ENCODE assay signal across 1 cellular context in the genomic region with DNA sequence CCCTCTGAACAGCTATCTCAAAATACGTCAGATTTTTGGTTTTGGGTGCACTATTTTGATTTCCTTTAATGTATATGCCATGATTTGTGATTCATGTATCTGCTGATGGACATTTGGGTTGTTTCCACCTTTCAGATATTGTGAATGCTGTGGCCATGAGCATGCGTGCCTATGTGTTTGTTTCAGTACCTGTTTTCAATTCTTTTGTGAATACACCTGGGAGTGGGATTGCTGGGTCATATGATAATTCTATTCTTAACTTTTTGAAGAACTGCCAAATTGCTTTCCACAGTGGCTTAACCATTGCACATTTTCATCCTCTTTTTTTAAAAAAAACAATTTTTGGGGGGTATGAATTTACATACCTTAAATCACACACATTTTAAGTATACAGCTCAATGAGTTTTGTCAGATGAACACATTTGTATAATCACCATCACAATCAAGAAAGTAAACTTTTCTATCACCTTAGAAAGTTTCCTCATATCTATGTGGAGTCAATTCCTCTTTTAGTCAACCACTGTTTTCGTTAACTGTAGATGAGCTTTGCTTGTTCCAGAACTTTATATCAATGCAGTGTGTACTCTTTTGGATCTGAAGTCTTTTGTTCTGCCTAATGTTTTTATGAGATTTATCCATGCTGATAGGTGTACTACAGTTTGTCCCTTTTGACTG.
TF ChIP-seq lines count a peak whose summit lies in the region.

No MANE protein-coding gene starts in this region.

TF ChIP-seq in GM12878, 131 proteins besides CTCF, POLR2A, EP300 and RAD21 (continued from another document and continues in another):
- TF ChIP-seq SIX5 (IDR thresholded peaks at IDR 0.05; ENCODE audit: low read depth, low read length, severe bottlenecking) (no peak), BMI1 (IDR thresholded peaks at IDR 0.05; ENCODE audit: borderline replicate concordance) (peak; percentile 71), BCL11A (IDR thresholded peaks at IDR 0.05; ENCODE audit: low read depth, low read length) (peak; percentile 90), NR2C2 (IDR thresholded peaks at IDR 0.05; ENCODE audit: borderline replicate concordance, control insufficient read depth, insufficient read length, low read depth) (no peak), SPI1 (IDR thresholded peaks at IDR 0.05; ENCODE audit: borderline replicate concordance, insufficient read depth, low read depth, low read length) (peak; percentile 83), SREBF2 (IDR thresholded peaks at IDR 0.05; ENCODE audit: low read length) (no peak), IKZF2 (IDR thresholded peaks at IDR 0.05) (peak; percentile 83 to 87), ESRRA (IDR thresholded peaks at IDR 0.05; ENCODE audit: low read length) (no peak), MTA3 (IDR thresholded peaks at IDR 0.05; ENCODE audit: borderline replicate concordance, low read length) (peak; percentile 25; the same call in 1 of the 2 replicates), BACH1 (IDR thresholded peaks at IDR 0.05; ENCODE audit: borderline replicate concordance) (peak; percentile 33; the same call in 1 of the 2 replicates), SMAD1 (IDR thresholded peaks at IDR 0.05; ENCODE audit: low read depth, partially characterized antibody) (peak; percentile 49), LARP7 (IDR thresholded peaks at IDR 0.05) (no peak), ZNF622 (IDR thresholded peaks at IDR 0.05) (no peak), PML (IDR thresholded peaks at IDR 0.05; ENCODE audit: low read length) (no peak), MYB (IDR thresholded peaks at IDR 0.05; ENCODE audit: borderline replicate concordance, low read depth, low read length) (no peak), CEBPB (IDR thresholded peaks at IDR 0.05; ENCODE audit: borderline replicate concordance in 1 of 2, low read depth in 2 of 2, low read length in 2 of 2) (no peak), SRF (IDR thresholded peaks at IDR 0.05; ENCODE audit: low read depth in 2 of 2, low read length in 2 of 2) (no peak), CREM (IDR thresholded peaks at IDR 0.05; ENCODE audit: low read depth) (peak; percentile 38; the same call in 1 of the 2 replicates), POU2F2 (IDR thresholded peaks at IDR 0.05; ENCODE audit: borderline replicate concordance, low read depth, low read length) (peak; percentile 66; the same call in 2 of the 3 replicates), BHLHE40 (IDR thresholded peaks at IDR 0.05; ENCODE audit: borderline replicate concordance in 1 of 2, low read depth in 2 of 2, low read length in 1 of 2) (peak; percentile 70 to 73)
- TF ChIP-seq, protein P1, sequence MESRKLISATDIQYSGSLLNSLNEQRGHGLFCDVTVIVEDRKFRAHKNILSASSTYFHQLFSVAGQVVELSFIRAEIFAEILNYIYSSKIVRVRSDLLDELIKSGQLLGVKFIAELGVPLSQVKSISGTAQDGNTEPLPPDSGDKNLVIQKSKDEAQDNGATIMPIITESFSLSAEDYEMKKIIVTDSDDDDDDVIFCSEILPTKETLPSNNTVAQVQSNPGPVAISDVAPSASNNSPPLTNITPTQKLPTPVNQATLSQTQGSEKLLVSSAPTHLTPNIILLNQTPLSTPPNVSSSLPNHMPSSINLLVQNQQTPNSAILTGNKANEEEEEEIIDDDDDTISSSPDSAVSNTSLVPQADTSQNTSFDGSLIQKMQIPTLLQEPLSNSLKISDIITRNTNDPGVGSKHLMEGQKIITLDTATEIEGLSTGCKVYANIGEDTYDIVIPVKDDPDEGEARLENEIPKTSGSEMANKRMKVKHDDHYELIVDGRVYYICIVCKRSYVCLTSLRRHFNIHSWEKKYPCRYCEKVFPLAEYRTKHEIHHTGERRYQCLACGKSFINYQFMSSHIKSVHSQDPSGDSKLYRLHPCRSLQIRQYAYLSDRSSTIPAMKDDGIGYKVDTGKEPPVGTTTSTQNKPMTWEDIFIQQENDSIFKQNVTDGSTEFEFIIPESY (IDR thresholded peaks at IDR 0.05): no peak
- TF ChIP-seq, protein P2, sequence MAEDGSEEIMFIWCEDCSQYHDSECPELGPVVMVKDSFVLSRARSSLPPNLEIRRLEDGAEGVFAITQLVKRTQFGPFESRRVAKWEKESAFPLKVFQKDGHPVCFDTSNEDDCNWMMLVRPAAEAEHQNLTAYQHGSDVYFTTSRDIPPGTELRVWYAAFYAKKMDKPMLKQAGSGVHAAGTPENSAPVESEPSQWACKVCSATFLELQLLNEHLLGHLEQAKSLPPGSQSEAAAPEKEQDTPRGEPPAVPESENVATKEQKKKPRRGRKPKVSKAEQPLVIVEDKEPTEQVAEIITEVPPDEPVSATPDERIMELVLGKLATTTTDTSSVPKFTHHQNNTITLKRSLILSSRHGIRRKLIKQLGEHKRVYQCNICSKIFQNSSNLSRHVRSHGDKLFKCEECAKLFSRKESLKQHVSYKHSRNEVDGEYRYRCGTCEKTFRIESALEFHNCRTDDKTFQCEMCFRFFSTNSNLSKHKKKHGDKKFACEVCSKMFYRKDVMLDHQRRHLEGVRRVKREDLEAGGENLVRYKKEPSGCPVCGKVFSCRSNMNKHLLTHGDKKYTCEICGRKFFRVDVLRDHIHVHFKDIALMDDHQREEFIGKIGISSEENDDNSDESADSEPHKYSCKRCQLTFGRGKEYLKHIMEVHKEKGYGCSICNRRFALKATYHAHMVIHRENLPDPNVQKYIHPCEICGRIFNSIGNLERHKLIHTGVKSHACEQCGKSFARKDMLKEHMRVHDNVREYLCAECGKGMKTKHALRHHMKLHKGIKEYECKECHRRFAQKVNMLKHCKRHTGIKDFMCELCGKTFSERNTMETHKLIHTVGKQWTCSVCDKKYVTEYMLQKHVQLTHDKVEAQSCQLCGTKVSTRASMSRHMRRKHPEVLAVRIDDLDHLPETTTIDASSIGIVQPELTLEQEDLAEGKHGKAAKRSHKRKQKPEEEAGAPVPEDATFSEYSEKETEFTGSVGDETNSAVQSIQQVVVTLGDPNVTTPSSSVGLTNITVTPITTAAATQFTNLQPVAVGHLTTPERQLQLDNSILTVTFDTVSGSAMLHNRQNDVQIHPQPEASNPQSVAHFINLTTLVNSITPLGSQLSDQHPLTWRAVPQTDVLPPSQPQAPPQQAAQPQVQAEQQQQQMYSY (CRISPR knock-in tag; IDR thresholded peaks at IDR 0.05): no peak
- TF ChIP-seq, protein P3, sequence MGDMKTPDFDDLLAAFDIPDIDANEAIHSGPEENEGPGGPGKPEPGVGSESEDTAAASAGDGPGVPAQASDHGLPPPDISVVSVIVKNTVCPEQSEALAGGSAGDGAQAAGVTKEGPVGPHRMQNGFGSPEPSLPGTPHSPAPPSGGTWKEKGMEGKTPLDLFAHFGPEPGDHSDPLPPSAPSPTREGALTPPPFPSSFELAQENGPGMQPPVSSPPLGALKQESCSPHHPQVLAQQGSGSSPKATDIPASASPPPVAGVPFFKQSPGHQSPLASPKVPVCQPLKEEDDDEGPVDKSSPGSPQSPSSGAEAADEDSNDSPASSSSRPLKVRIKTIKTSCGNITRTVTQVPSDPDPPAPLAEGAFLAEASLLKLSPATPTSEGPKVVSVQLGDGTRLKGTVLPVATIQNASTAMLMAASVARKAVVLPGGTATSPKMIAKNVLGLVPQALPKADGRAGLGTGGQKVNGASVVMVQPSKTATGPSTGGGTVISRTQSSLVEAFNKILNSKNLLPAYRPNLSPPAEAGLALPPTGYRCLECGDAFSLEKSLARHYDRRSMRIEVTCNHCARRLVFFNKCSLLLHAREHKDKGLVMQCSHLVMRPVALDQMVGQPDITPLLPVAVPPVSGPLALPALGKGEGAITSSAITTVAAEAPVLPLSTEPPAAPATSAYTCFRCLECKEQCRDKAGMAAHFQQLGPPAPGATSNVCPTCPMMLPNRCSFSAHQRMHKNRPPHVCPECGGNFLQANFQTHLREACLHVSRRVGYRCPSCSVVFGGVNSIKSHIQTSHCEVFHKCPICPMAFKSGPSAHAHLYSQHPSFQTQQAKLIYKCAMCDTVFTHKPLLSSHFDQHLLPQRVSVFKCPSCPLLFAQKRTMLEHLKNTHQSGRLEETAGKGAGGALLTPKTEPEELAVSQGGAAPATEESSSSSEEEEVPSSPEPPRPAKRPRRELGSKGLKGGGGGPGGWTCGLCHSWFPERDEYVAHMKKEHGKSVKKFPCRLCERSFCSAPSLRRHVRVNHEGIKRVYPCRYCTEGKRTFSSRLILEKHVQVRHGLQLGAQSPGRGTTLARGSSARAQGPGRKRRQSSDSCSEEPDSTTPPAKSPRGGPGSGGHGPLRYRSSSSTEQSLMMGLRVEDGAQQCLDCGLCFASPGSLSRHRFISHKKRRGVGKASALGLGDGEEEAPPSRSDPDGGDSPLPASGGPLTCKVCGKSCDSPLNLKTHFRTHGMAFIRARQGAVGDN (IDR thresholded peaks at IDR 0.05): 0 out of 2 replicates have a peak, but pooled peaks have one; percentile 13
- TF ChIP-seq, protein P4, sequence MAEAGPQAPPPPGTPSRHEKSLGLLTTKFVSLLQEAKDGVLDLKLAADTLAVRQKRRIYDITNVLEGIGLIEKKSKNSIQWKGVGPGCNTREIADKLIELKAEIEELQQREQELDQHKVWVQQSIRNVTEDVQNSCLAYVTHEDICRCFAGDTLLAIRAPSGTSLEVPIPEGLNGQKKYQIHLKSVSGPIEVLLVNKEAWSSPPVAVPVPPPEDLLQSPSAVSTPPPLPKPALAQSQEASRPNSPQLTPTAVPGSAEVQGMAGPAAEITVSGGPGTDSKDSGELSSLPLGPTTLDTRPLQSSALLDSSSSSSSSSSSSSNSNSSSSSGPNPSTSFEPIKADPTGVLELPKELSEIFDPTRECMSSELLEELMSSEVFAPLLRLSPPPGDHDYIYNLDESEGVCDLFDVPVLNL (IDR thresholded peaks at IDR 0.05; ENCODE audit: low read depth, low read length): no peak
- TF ChIP-seq, protein P5, sequence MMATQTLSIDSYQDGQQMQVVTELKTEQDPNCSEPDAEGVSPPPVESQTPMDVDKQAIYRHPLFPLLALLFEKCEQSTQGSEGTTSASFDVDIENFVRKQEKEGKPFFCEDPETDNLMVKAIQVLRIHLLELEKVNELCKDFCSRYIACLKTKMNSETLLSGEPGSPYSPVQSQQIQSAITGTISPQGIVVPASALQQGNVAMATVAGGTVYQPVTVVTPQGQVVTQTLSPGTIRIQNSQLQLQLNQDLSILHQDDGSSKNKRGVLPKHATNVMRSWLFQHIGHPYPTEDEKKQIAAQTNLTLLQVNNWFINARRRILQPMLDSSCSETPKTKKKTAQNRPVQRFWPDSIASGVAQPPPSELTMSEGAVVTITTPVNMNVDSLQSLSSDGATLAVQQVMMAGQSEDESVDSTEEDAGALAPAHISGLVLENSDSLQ (IDR thresholded peaks at IDR 0.05): peak; percentile 57; the same call in 1 of the 2 replicates
- TF ChIP-seq, protein P6, sequence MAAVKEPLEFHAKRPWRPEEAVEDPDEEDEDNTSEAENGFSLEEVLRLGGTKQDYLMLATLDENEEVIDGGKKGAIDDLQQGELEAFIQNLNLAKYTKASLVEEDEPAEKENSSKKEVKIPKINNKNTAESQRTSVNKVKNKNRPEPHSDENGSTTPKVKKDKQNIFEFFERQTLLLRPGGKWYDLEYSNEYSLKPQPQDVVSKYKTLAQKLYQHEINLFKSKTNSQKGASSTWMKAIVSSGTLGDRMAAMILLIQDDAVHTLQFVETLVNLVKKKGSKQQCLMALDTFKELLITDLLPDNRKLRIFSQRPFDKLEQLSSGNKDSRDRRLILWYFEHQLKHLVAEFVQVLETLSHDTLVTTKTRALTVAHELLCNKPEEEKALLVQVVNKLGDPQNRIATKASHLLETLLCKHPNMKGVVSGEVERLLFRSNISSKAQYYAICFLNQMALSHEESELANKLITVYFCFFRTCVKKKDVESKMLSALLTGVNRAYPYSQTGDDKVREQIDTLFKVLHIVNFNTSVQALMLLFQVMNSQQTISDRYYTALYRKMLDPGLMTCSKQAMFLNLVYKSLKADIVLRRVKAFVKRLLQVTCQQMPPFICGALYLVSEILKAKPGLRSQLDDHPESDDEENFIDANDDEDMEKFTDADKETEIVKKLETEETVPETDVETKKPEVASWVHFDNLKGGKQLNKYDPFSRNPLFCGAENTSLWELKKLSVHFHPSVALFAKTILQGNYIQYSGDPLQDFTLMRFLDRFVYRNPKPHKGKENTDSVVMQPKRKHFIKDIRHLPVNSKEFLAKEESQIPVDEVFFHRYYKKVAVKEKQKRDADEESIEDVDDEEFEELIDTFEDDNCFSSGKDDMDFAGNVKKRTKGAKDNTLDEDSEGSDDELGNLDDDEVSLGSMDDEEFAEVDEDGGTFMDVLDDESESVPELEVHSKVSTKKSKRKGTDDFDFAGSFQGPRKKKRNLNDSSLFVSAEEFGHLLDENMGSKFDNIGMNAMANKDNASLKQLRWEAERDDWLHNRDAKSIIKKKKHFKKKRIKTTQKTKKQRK (IDR thresholded peaks at IDR 0.05; ENCODE audit: low read depth, low read length): no peak
- TF ChIP-seq, protein P7, sequence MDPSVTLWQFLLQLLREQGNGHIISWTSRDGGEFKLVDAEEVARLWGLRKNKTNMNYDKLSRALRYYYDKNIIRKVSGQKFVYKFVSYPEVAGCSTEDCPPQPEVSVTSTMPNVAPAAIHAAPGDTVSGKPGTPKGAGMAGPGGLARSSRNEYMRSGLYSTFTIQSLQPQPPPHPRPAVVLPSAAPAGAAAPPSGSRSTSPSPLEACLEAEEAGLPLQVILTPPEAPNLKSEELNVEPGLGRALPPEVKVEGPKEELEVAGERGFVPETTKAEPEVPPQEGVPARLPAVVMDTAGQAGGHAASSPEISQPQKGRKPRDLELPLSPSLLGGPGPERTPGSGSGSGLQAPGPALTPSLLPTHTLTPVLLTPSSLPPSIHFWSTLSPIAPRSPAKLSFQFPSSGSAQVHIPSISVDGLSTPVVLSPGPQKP (IDR thresholded peaks at IDR 0.05; ENCODE audit: low read depth, low read length): no peak
- TF ChIP-seq, protein P8, sequence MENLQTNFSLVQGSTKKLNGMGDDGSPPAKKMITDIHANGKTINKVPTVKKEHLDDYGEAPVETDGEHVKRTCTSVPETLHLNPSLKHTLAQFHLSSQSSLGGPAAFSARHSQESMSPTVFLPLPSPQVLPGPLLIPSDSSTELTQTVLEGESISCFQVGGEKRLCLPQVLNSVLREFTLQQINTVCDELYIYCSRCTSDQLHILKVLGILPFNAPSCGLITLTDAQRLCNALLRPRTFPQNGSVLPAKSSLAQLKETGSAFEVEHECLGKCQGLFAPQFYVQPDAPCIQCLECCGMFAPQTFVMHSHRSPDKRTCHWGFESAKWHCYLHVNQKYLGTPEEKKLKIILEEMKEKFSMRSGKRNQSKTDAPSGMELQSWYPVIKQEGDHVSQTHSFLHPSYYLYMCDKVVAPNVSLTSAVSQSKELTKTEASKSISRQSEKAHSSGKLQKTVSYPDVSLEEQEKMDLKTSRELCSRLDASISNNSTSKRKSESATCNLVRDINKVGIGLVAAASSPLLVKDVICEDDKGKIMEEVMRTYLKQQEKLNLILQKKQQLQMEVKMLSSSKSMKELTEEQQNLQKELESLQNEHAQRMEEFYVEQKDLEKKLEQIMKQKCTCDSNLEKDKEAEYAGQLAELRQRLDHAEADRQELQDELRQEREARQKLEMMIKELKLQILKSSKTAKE (IDR thresholded peaks at IDR 0.05; ENCODE audit: low read depth, poor library complexity, severe bottlenecking): peak; percentile 45
- TF ChIP-seq, protein P9, sequence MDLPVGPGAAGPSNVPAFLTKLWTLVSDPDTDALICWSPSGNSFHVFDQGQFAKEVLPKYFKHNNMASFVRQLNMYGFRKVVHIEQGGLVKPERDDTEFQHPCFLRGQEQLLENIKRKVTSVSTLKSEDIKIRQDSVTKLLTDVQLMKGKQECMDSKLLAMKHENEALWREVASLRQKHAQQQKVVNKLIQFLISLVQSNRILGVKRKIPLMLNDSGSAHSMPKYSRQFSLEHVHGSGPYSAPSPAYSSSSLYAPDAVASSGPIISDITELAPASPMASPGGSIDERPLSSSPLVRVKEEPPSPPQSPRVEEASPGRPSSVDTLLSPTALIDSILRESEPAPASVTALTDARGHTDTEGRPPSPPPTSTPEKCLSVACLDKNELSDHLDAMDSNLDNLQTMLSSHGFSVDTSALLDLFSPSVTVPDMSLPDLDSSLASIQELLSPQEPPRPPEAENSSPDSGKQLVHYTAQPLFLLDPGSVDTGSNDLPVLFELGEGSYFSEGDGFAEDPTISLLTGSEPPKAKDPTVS (IDR thresholded peaks at IDR 0.05; ENCODE audit: low read depth, low read length): no peak
